In genomic region chr6:32175711-32176475, GRCh38 we compare ENCODE assay signal across 8 cellular contexts. TPM values are rescaled to one million over a fixed set of nuclear protein-coding genes. Genes with fewer than 3 reads are reported as not detected.
DNase-seq lines count a peak whose midpoint lies in the region; ATAC-seq, FAIRE-seq and TF ChIP-seq lines count a peak whose summit lies in the region.

A gene with protein sequence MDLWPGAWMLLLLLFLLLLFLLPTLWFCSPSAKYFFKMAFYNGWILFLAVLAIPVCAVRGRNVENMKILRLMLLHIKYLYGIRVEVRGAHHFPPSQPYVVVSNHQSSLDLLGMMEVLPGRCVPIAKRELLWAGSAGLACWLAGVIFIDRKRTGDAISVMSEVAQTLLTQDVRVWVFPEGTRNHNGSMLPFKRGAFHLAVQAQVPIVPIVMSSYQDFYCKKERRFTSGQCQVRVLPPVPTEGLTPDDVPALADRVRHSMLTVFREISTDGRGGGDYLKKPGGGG (minus strand): TSS chr6:32176084. CDS start chr6:32171496, 4,588 bp downstream.

- peak; percentile 48 for ATAC-seq in GM18868 (IDR thresholded peaks at IDR 0.05; ENCODE audit: unreplicated experiment)
- ATAC-seq in HG03442 (IDR thresholded peaks at IDR 0.05; ENCODE audit: unreplicated experiment): peak; percentile 33
- ATAC-seq in activated CD4-positive, alpha-beta T cell treated with anti-CD3 and anti-CD28 coated beads for 36 hours: peak; percentile 53

- H3K9me3 Mint-ChIP-seq in activated CD4-positive, alpha-beta T cell treated with anti-CD3 and anti-CD28 coated beads for 36 hours (ENCODE audit: low read depth): no peaks in the 10 kb centered on the region

- peaks cover 22% of the 10 kb centered on the region for H3K36me3 Mint-ChIP-seq in activated CD4-positive, alpha-beta T cell treated with anti-CD3 and anti-CD28 coated beads for 36 hours (ENCODE audit: low read depth)

- H3K27me3 Mint-ChIP-seq in activated CD4-positive, alpha-beta T cell treated with anti-CD3 and anti-CD28 coated beads for 36 hours: no peaks in the 10 kb centered on the region

- no peaks in the 10 kb centered on the region for H3K9me3 ChIP-seq in kidney (ENCODE audit: control insufficient read depth in 1 of 2, low read length in 2 of 2)

- H3K27ac Mint-ChIP-seq in activated CD4-positive, alpha-beta T cell treated with anti-CD3 and anti-CD28 coated beads for 36 hours: peak within 1 kb of the TSS; percentile 98

- peak within 1 kb of the TSS; percentile 77 to 94 for H3K4me3 ChIP-seq in kidney (ENCODE audit: low read length in 2 of 2)

- peaks cover 62% of the 10 kb centered on the region for H3K4me1 Mint-ChIP-seq in activated CD4-positive, alpha-beta T cell treated with anti-CD3 and anti-CD28 coated beads for 36 hours

- peaks cover 30 to 31% of the 10 kb centered on the region in 2 donors for H3K4me1 ChIP-seq in kidney (ENCODE audit: control insufficient read depth in 1 of 2, insufficient read depth in 1 of 2, low read depth in 1 of 2, low read length in 2 of 2)

- POLR2A ChIA-PET in activated CD4-positive, alpha-beta T cell treated with anti-CD3 and anti-CD28 coated beads for 36 hours (lab: Charles Lee): interaction anchor here (0.7 kb wide), 1 partner anchor 20 kb away, joined by 5 read pairs; no protein-coding TSS in a partner anchor

- H3K27ac ChIP-seq in kidney (ENCODE audit: low read depth in 2 of 2, low read length in 2 of 2): peak within 1 kb of the TSS; percentile 93 to 98

- no peak for TF ChIP-seq CTCF in kidney (IDR thresholded peaks at IDR 0.05; ENCODE audit: borderline replicate concordance, extremely low read depth, insufficient read depth)

- peak within 1 kb of the TSS; percentile 92 for H3K4me3 Mint-ChIP-seq in activated CD4-positive, alpha-beta T cell treated with anti-CD3 and anti-CD28 coated beads for 36 hours

- CTCF ChIA-PET in activated CD4-positive, alpha-beta T cell treated with anti-CD3 and anti-CD28 coated beads for 36 hours (lab: Charles Lee): interaction anchor here (1.3 kb wide), 1 partner anchor 20 kb away, joined by 4 read pairs; no protein-coding TSS in a partner anchor

- intact Hi-C loops in activated CD4-positive, alpha-beta T cell treated with anti-CD3 and anti-CD28 coated beads for 36 hours (cut with DNase I, micrococcal nuclease): loop anchor here (1.0 to 5.0 kb wide), 10 partner anchors 21 to 1619 kb away; partner anchors contain the start of genes HSD17B8 (in 2 of the 2), PSMB8 (in 2 of the 2), RXRB (in 2 of the 2) and SLC39A7 (in 2 of the 2)
- intact Hi-C loops in kidney (cut with DNase I): no loop called here

- FAIRE-seq in kidney (lab: Jason Lieb, UNC): no peak

- H3K36me3 ChIP-seq in kidney (ENCODE audit: control insufficient read depth in 1 of 2, insufficient read depth in 2 of 2, low read length in 2 of 2): peaks cover 3% of the 10 kb centered on the region in 2 donors

- DNase-seq in 8988T: peak; percentile 85
- DNase-seq in NCI-H524 treated with DMSO at 0.1 percent for 48 hours (lab: John Stamatoyannopoulos, UW): peak; percentile 83
- peak; percentile 98 for DNase-seq in activated CD4-positive, alpha-beta T cell treated with anti-CD3 and anti-CD28 coated beads for 36 hours
- peak; percentile 99 for DNase-seq in cerebellum (ENCODE audit: low spot score)
- DNase-seq in kidney: peak; percentile 98
- DNase-seq in stimulated activated CD4-positive, alpha-beta T cell treated with anti-CD3 and anti-CD28 coated beads, Interleukin-12 subunit alpha, Interleukin-12 subunit beta, amount 100 ng/mL, for 48 hours (ENCODE audit: low read depth in 2 of 3, low spot score in 1 of 3): peak; percentile 95 to 97 (median 96)

- H3K9ac ChIP-seq in kidney (ENCODE audit: low read length in 2 of 2): peak within 1 kb of the TSS; percentile 59 to 91

RNA-seq across cellular contexts. Expression of the gene that starts here (rescaled TPM):
- total RNA-seq in activated CD4-positive, alpha-beta T cell treated with anti-CD3 and anti-CD28 coated beads for 36 hours: 10 to 100 TPM; 30.4 to 30.5 TPM
- total RNA-seq in cerebellum (16.6 TPM), kidney (58.9 TPM)
- polyA plus RNA-seq in kidney (ENCODE audit: insufficient read depth, low read depth, low replicate concordance): 87.1 TPM

Comparison
In these comparisons a context has a peak if more than half of its experiments do, and no peak if none do; other contexts are left out.
1. Peak in every context shown above with its lines: DNase-seq, ATAC-seq, H3K4me3 ChIP-seq and H3K27ac ChIP-seq.